8 cellular contexts compared by ENCODE assay signal in genomic region chr7:75878769-75879596, GRCh38. TPM values are rescaled to one million over a fixed set of nuclear protein-coding genes. Genes with fewer than 3 reads are reported as not detected.
DNase-seq lines count a peak whose midpoint lies in the region; ATAC-seq and TF ChIP-seq lines count a peak whose summit lies in the region.

TSS of gene RHBDD2 (plus strand) at chr7:75879034. CDS start at chr7:75879083, 49 bp downstream.

- no peaks in the 10 kb centered on the region for H3K9me3 Mint-ChIP-seq in activated naive CD4-positive, alpha-beta T cell treated with anti-CD3 and anti-CD28 coated beads, Interleukin-2, amount 10 ng/mL, durations not matched to agents 7 days and 5 days

- H3K27ac ChIP-seq in SK-N-MC (peak within 1 kb of the TSS; percentile 82), gastroesophageal sphincter (peak within 1 kb of the TSS; percentile 15 to 87 (median 80)), neutrophil (peak within 1 kb of the TSS; percentile 79), substantia nigra (ENCODE audit: low read depth, low read length, poor library complexity, severe bottlenecking) (peak within 1 kb of the TSS; percentile 90)

- peak within 1 kb of the TSS; percentile 96 for H3K4me3 ChIP-seq in SK-N-MC
- peak within 1 kb of the TSS; percentile 62 to 63 for H3K4me3 ChIP-seq in gastroesophageal sphincter
- peak within 1 kb of the TSS; percentile 71 to 98 for H3K4me3 ChIP-seq in neutrophil (ENCODE audit: low read depth in 1 of 2, low read length in 1 of 2)

- H3K27me3 Mint-ChIP-seq in activated naive CD4-positive, alpha-beta T cell treated with anti-CD3 and anti-CD28 coated beads, Interleukin-2, amount 10 ng/mL, durations not matched to agents 7 days and 5 days = peaks cover 17% of the 10 kb centered on the region

- H3K4me1 ChIP-seq in gastroesophageal sphincter = peaks cover 0 to 35% (median 9%) of the 10 kb centered on the region in 3 donors
- H3K4me1 ChIP-seq in neutrophil (ENCODE audit: control insufficient read depth in 1 of 2, insufficient read depth in 1 of 2, low read depth in 1 of 2, low read length in 1 of 2) = peaks cover 35 to 49% of the 10 kb centered on the region in 2 experiments

- ATAC-seq in HG02588 (IDR thresholded peaks at IDR 0.05; ENCODE audit: unreplicated experiment) (peak; percentile 95), gastroesophageal sphincter (peak; percentile 98)

- DNase-seq in GM04504 (ENCODE audit: low read depth) (peak; percentile 87), NCI-H1048 (lab: John Stamatoyannopoulos, UW) (peak; percentile 85), SK-N-MC (ENCODE audit: low read depth, low spot score) (peak; percentile 53), substantia nigra (lab: John Stamatoyannopoulos, UW) (peak; percentile 76 to 97 (median 93))
- DNase-seq in activated naive CD4-positive, alpha-beta T cell treated with anti-CD3 and anti-CD28 coated beads, Interleukin-2, amount 10 ng/mL, durations not matched to agents 7 days and 5 days = peak; percentile 97

- H3K27ac Mint-ChIP-seq in activated naive CD4-positive, alpha-beta T cell treated with anti-CD3 and anti-CD28 coated beads, Interleukin-2, amount 10 ng/mL, durations not matched to agents 7 days and 5 days = peak within 1 kb of the TSS; percentile 91

- WGBS in gastroesophageal sphincter (ENCODE audit: low coverage in 1 of 2), 2 donors = 0 to 2% methylated on average over 4 to 10 of the region's 64 CpGs

- peaks cover 20% of the 10 kb centered on the region for H3K36me3 Mint-ChIP-seq in activated naive CD4-positive, alpha-beta T cell treated with anti-CD3 and anti-CD28 coated beads, Interleukin-2, amount 10 ng/mL, durations not matched to agents 7 days and 5 days

- peak in 3 of 4 experiments; percentile 38 to 43 (median 41) for TF ChIP-seq CTCF in gastroesophageal sphincter (IDR thresholded peaks at IDR 0.05)
- peak; percentile 76 for TF ChIP-seq CTCF in neutrophil (IDR thresholded peaks at IDR 0.05)

- TF ChIP-seq EP300 in gastroesophageal sphincter (IDR thresholded peaks at IDR 0.05) = no peak

- no peaks in the 10 kb centered on the region for H3K9me3 ChIP-seq in SK-N-MC (ENCODE audit: low read depth, low read length)
- no peaks in the 10 kb centered on the region for H3K9me3 ChIP-seq in gastroesophageal sphincter
- H3K9me3 ChIP-seq in neutrophil = no peaks in the 10 kb centered on the region

- CTCF ChIA-PET in activated naive CD4-positive, alpha-beta T cell treated with anti-CD3 and anti-CD28 coated beads, Interleukin-2, amount 10 ng/mL, durations not matched to agents 7 days and 5 days (lab: Charles Lee) = no interaction called here

- peak; percentile 91 to 93 for TF ChIP-seq POLR2A in gastroesophageal sphincter (IDR thresholded peaks at IDR 0.05)

- H3K27me3 ChIP-seq in gastroesophageal sphincter (no peaks in the 10 kb centered on the region), neutrophil (no peaks in the 10 kb centered on the region)

- H3K36me3 ChIP-seq in SK-N-MC (ENCODE audit: insufficient read depth, low read length) = peaks cover 37% of the 10 kb centered on the region
- H3K36me3 ChIP-seq in gastroesophageal sphincter = peaks cover 0 to 34% of the 10 kb centered on the region in 2 donors
- H3K36me3 ChIP-seq in neutrophil = peaks cover 29% of the 10 kb centered on the region

- peak within 1 kb of the TSS; percentile 83 for H3K9ac ChIP-seq in SK-N-MC (ENCODE audit: insufficient read length)

- H3K4me3 Mint-ChIP-seq in activated naive CD4-positive, alpha-beta T cell treated with anti-CD3 and anti-CD28 coated beads, Interleukin-2, amount 10 ng/mL, durations not matched to agents 7 days and 5 days = peak within 1 kb of the TSS; percentile 87

- peaks cover 24% of the 10 kb centered on the region for H3K4me1 Mint-ChIP-seq in activated naive CD4-positive, alpha-beta T cell treated with anti-CD3 and anti-CD28 coated beads, Interleukin-2, amount 10 ng/mL, durations not matched to agents 7 days and 5 days

RNA-seq across cellular contexts. Expression of gene RHBDD2, which starts in this region (rescaled TPM):
- 10 to 100 TPM; 21.6 to 30.2 (median 25.6) TPM for total RNA-seq in gastroesophageal sphincter

Comparison
In these comparisons a context has a peak if more than half of its experiments do, and no peak if none do; other contexts are left out.
1. Peak in every context shown above with its lines: DNase-seq, ATAC-seq, H3K4me3 ChIP-seq and H3K27ac ChIP-seq.